In the genomic region with DNA sequence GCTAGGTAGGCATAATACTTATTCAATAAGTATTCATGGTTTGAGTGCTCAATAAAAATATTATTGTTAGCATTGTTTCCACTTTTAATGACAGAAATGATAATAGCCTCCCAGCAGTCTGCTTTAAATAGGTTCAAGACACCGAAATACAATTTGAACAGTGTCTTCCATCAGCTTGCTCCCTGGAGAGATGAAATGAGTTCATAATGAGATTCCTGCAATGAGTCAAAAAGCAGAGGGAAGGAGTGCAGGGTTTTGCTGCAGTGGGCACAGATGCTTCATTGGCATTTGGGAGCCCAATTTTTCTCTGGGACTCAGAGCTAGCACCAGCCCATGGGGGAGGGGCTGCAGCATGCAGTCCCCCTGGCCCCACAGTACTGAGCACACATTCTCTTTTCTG, we compare ENCODE assay signal across 17 cellular contexts. TPM values are rescaled to one million over a fixed set of nuclear protein-coding genes. Genes with fewer than 3 reads are reported as not detected.
DNase-seq lines count a peak whose midpoint lies in the region; ATAC-seq, FAIRE-seq and TF ChIP-seq lines count a peak whose summit lies in the region.
"Had no signal": no experiment of that assay in that cellular context is flagged by ENCODE, and none has a peak within 500 bp of the region (broad histone marks: within the 10 kb centered on the region; RNA-seq: fewer than 3 reads in every experiment).

No MANE protein-coding gene starts in this region.

- H3K27me3 ChIP-seq in A673 (replicated peaks; ENCODE audit: insufficient read depth, low read depth, low read length, poor library complexity): peaks cover 25% of the 10 kb centered on the region
- no peaks in the 10 kb centered on the region for H3K27me3 ChIP-seq in GM23338 (ENCODE audit: insufficient read depth)
- H3K27me3 ChIP-seq in GM12878 (replicated peaks in 1 of 2; ENCODE audit: control insufficient read depth in 2 of 2, insufficient read depth in 2 of 2, low read length in 1 of 2): no peaks in the 10 kb centered on the region

- H3K36me3 ChIP-seq in A673 (ENCODE audit: insufficient read depth, low read length, poor library complexity, severe bottlenecking) (no peaks in the 10 kb centered on the region), GM23338 (ENCODE audit: insufficient read depth) (no peaks in the 10 kb centered on the region; the same call in 1 of the 2 replicates), GM12878 (ENCODE audit: control insufficient read depth in 2 of 2, insufficient read depth in 2 of 2, low read length in 1 of 2) (no peaks in the 10 kb centered on the region)

- H3K4me2 ChIP-seq in GM23338 (no peak overlapping the region), GM12878 (ENCODE audit: control insufficient read depth, insufficient read depth) (no peak overlapping the region)

- 0% methylated on average over 1 of the region's 1 CpG for WGBS in GM12878 (ENCODE audit: insufficient coverage, insufficient replicate concordance, low lambda C conversion rate, missing lambda C conversion rate)

- H3K27me3 Mint-ChIP-seq in GM23338 (ENCODE audit: insufficient read depth, low read depth, poor library complexity): no peaks in the 10 kb centered on the region
- H3K27me3 Mint-ChIP-seq in activated naive CD8-positive, alpha-beta T cell treated with anti-CD3 and anti-CD28 coated beads for 36 hours: peaks cover 19% of the 10 kb centered on the region

- 0 out of 2 replicates have a peak, but pooled peaks cover 7% of the 10 kb centered on the region for H3K9me2 ChIP-seq in GM23338 (ENCODE audit: insufficient read depth)

- H3K4me1 ChIP-seq in A673 (ENCODE audit: insufficient read depth, low read length, poor library complexity, severe bottlenecking): no peaks in the 10 kb centered on the region
- H3K4me1 ChIP-seq in GM23338 (ENCODE audit: insufficient read depth): peaks cover 14% of the 10 kb centered on the region
- no peaks in the 10 kb centered on the region for H3K4me1 ChIP-seq in GM12878 (ENCODE audit: control insufficient read depth, insufficient read depth, low read length)

- RAD21 ChIA-PET in GM12878 (lab: Charles Lee; ENCODE audit: unreplicated experiment): no interaction called here

- H3K9ac ChIP-seq in GM12878 (ENCODE audit: control insufficient read depth, insufficient read depth, low read length): no peak overlapping the region
- H3K9ac ChIP-seq: GM23248 had no signal

- peaks cover 2% of the 10 kb centered on the region; the same call in 1 of the 3 replicates for H3K36me3 Mint-ChIP-seq in GM23338 (ENCODE audit: low read depth)
- no peaks in the 10 kb centered on the region for H3K36me3 Mint-ChIP-seq in stimulated activated effector memory CD8-positive, alpha-beta T cell treated with anti-CD3 and anti-CD28 coated beads, Interleukin-12 subunit alpha, Interleukin-12 subunit beta, amount 100 ng/mL, for 72 hours
- H3K36me3 Mint-ChIP-seq in activated naive CD8-positive, alpha-beta T cell treated with anti-CD3 and anti-CD28 coated beads for 36 hours: no peaks in the 10 kb centered on the region
- H3K36me3 Mint-ChIP-seq: CD14-positive monocyte; CD8-positive, alpha-beta T cell had no signal

- DNase-seq in A673 (ENCODE audit: low spot score) (peak; percentile 19), GM23338 (ENCODE audit: low spot score) (no peak), GM12878 (ENCODE audit: low read depth, low spot score) (no peak), GM13977 (ENCODE audit: low spot score) (no peak)
- no peak for DNase-seq in stimulated activated effector memory CD8-positive, alpha-beta T cell treated with anti-CD3 and anti-CD28 coated beads, Interleukin-12 subunit alpha, Interleukin-12 subunit beta, amount 100 ng/mL, for 72 hours (ENCODE audit: low spot score in 2 of 2)
- DNase-seq in activated naive CD8-positive, alpha-beta T cell treated with anti-CD3 and anti-CD28 coated beads for 36 hours: no peak
- DNase-seq: CD8-positive, alpha-beta T cell; COR-L47; DMS153; DND-41; GDM1; GM23248; H7 had no signal

- H3F3A ChIP-seq in GM23338 (replicated peaks; ENCODE audit: low read depth): no peaks in the 10 kb centered on the region

- BruUV-seq in A673 (replicated peaks; lab: Mats Ljungman, UMichigan) (no TSS peak), GM12878 (replicated peaks; lab: Mats Ljungman, UMichigan) (no TSS peak)

- CTCF ChIA-PET in A673 (lab: Charles Lee): no interaction called here
- CTCF ChIA-PET in GM12878 (lab: Yijun Ruan, JAX): interaction anchor here (0.6 kb wide), 1 partner anchor 74 kb away, joined by 3 read pairs; no protein-coding TSS in a partner anchor

- SMC1A ChIA-PET in GM12878 (lab: Charles Lee; ENCODE audit: uncharacterized antibody, unreplicated experiment): interaction anchor here (1.3 to 1.5 kb wide), 3 partner anchors 10 to 16 kb away, joined by 3 read pairs; no protein-coding TSS in a partner anchor

- H3K9me3 ChIP-seq in A673 (ENCODE audit: low read depth, low read length, poor library complexity, severe bottlenecking) (no peaks in the 10 kb centered on the region), GM12878 (replicated peaks; ENCODE audit: control insufficient read depth, insufficient read depth, low read length) (no peaks in the 10 kb centered on the region; the same call in 2 of the 3 replicates)

- no peak for FAIRE-seq in GM12878 (lab: Jason Lieb, UNC)
- FAIRE-seq: A204.1, D721Med had no signal

- H3K4me3 ChIP-seq in A673 (ENCODE audit: low read depth, low read length, poor library complexity, severe bottlenecking) (no peak overlapping the region), GM23338 (no peak overlapping the region), GM12878 (no peak overlapping the region)
- H3K4me3 ChIP-seq: GM23248 had no signal

- peak; percentile 32; the same call in 1 of the 3 replicates for ATAC-seq in GM23338
- ATAC-seq in GM12878: peak; percentile 21; the same call in 1 of the 3 replicates
- ATAC-seq in stimulated activated effector memory CD8-positive, alpha-beta T cell treated with anti-CD3 and anti-CD28 coated beads, Interleukin-12 subunit alpha, Interleukin-12 subunit beta, amount 100 ng/mL, for 72 hours: peak; percentile 24
- ATAC-seq in HG03378 (IDR thresholded peaks at IDR 0.05; ENCODE audit: unreplicated experiment): no peak
- ATAC-seq: CD8-positive, alpha-beta T cell had no signal

- intact Hi-C loops in A673 (cut with micrococcal nuclease; ENCODE audit: unreplicated experiment): no loop called here
- intact Hi-C loops in GM12878 (cut with micrococcal nuclease; ENCODE audit: unreplicated experiment): no loop called here

- TF ChIP-seq RAD21 in GM12878 (IDR thresholded peaks at IDR 0.05; ENCODE audit: insufficient read depth, low read depth, low read length): no peak

- H4K20me1 ChIP-seq in GM23338 (replicated peaks; ENCODE audit: insufficient read depth) (no peaks in the 10 kb centered on the region), GM12878 (ENCODE audit: control insufficient read depth, insufficient read depth) (no peaks in the 10 kb centered on the region)

- no peak overlapping the region for H3K27ac ChIP-seq in A673 (ENCODE audit: low read depth, low read length, poor library complexity, severe bottlenecking)
- H3K27ac ChIP-seq in GM23338 (ENCODE audit: low read depth): no peak overlapping the region
- no peak overlapping the region for H3K27ac ChIP-seq in GM12878 (ENCODE audit: control insufficient read depth, insufficient read depth)
- H3K27ac ChIP-seq: GM23248 had no signal

- POLR2A ChIA-PET in A673 (lab: Charles Lee; ENCODE audit: low non-redundant PET) (no interaction called here), GM12878 (lab: Charles Lee) (interaction anchor here (1.0 kb wide), 1 partner anchor 412 kb away, joined by 3 read pairs; no protein-coding TSS in a partner anchor)

- TF ChIP-seq CTCF in A673 (conservative IDR thresholded peaks at IDR 0.05; ENCODE audit: low read depth, low read length) (no peak), GM23338 (conservative IDR thresholded peaks at IDR 0.05; ENCODE audit: low read depth in 2 of 2) (no peak), GM12878 (IDR thresholded peaks at IDR 0.05 in 2 of 3, conservative IDR thresholded peaks at IDR 0.05 in 1 of 3; ENCODE audit: control insufficient read depth in 2 of 3, extremely low read depth in 1 of 3, insufficient read depth in 1 of 3, low read depth in 3 of 3, low read length in 3 of 3) (no peak), GM13977 (IDR thresholded peaks at IDR 0.05; ENCODE audit: extremely low read depth, insufficient read depth, missing control alignments) (no peak)

- peaks cover 3% of the 10 kb centered on the region; the same call in 2 of the 3 replicates for H3K9me3 Mint-ChIP-seq in GM23338
- H3K9me3 Mint-ChIP-seq in stimulated activated effector memory CD8-positive, alpha-beta T cell treated with anti-CD3 and anti-CD28 coated beads, Interleukin-12 subunit alpha, Interleukin-12 subunit beta, amount 100 ng/mL, for 72 hours: no peaks in the 10 kb centered on the region
- peaks cover 2% of the 10 kb centered on the region for H3K9me3 Mint-ChIP-seq in activated naive CD8-positive, alpha-beta T cell treated with anti-CD3 and anti-CD28 coated beads for 36 hours

- no peak overlapping the region for H3K4me3 Mint-ChIP-seq in GM23338
- H3K4me3 Mint-ChIP-seq in stimulated activated effector memory CD8-positive, alpha-beta T cell treated with anti-CD3 and anti-CD28 coated beads, Interleukin-12 subunit alpha, Interleukin-12 subunit beta, amount 100 ng/mL, for 72 hours: no peak overlapping the region
- no peak overlapping the region for H3K4me3 Mint-ChIP-seq in activated naive CD8-positive, alpha-beta T cell treated with anti-CD3 and anti-CD28 coated beads for 36 hours
- H3K4me3 Mint-ChIP-seq: CD14-positive monocyte; CD8-positive, alpha-beta T cell had no signal

- no peak overlapping the region for H2AFZ ChIP-seq in GM23338
- H2AFZ ChIP-seq in GM12878 (ENCODE audit: control insufficient read depth, low read depth, low read length): no peak overlapping the region
- H2AFZ ChIP-seq: GM23248 had no signal

- TF ChIP-seq POLR2A in GM12878 (IDR thresholded peaks at IDR 0.05; ENCODE audit: low read depth, low read length): no peak

- H3K79me2 ChIP-seq in GM23338 (replicated peaks; ENCODE audit: insufficient read depth) (no peaks in the 10 kb centered on the region), GM12878 (ENCODE audit: control insufficient read depth, insufficient read depth, low read length) (no peaks in the 10 kb centered on the region)

- peak in 1 of 2 experiments; percentile 41; a peak in 1 of 4 replicates for TF ChIP-seq EP300 in GM12878 (IDR thresholded peaks at IDR 0.05; ENCODE audit: borderline replicate concordance in 1 of 2, control insufficient read depth in 1 of 2, low read depth in 2 of 2, low read length in 2 of 2)

- no peak overlapping the region for H3K27ac Mint-ChIP-seq in GM23338
- no peak overlapping the region for H3K27ac Mint-ChIP-seq in stimulated activated effector memory CD8-positive, alpha-beta T cell treated with anti-CD3 and anti-CD28 coated beads, Interleukin-12 subunit alpha, Interleukin-12 subunit beta, amount 100 ng/mL, for 72 hours
- H3K27ac Mint-ChIP-seq in activated naive CD8-positive, alpha-beta T cell treated with anti-CD3 and anti-CD28 coated beads for 36 hours: no peak overlapping the region
- H3K27ac Mint-ChIP-seq: CD14-positive monocyte; CD8-positive, alpha-beta T cell had no signal

- in situ Hi-C loops in GM12878 (cut with MboI) (no loop called here), GM13977 (cut with MboI; ENCODE audit: low pct_unique_long_range_greater_than_20kb, low sequenced_read_pairs, unreplicated experiment) (no loop called here)

- peaks cover 20% of the 10 kb centered on the region for H3K4me1 Mint-ChIP-seq in GM23338
- no peaks in the 10 kb centered on the region for H3K4me1 Mint-ChIP-seq in stimulated activated effector memory CD8-positive, alpha-beta T cell treated with anti-CD3 and anti-CD28 coated beads, Interleukin-12 subunit alpha, Interleukin-12 subunit beta, amount 100 ng/mL, for 72 hours
- H3K4me1 Mint-ChIP-seq in activated naive CD8-positive, alpha-beta T cell treated with anti-CD3 and anti-CD28 coated beads for 36 hours: peaks cover 7% of the 10 kb centered on the region
- H3K4me1 Mint-ChIP-seq: CD14-positive monocyte had no signal

RNA-seq across cellular contexts. Expression of a gene that starts 32.6 kb away (rescaled TPM):
- total RNA-seq in A673 (2021) (114 and 128 TPM in 2 replicates), GM12878 (2014; rRNA removed) (97.5 and 118 TPM in 2 replicates), GM12878 (2014; rRNA removed; fragmentation: Illumina TruSeq; extraction: Trizol) (114 and 118 TPM in 2 replicates), GM12878 (2021) (89.3 and 95.0 TPM in 2 replicates)
- total RNA-seq in GM23338 (2014; rRNA removed; shearing (Covaris generic)): 127 and 131 TPM in 2 replicates
- polyA plus RNA-seq in GM23338 (2016; fragmentation: Nextera tagmentation; extraction: Ambion mirVana) (84.5 and 107 TPM in 2 replicates), GM12878 (2011; rRNA removed) (84.9 and 107 TPM in 2 replicates), GM12878 (2014; fragmentation: Illumina TruSeq; extraction: Trizol) (134 and 156 TPM in 2 replicates), GM12878 (2014; fragmentation: Nextera tagmentation; extraction: Ambion mirVana) (10 to 100 TPM; 38.3 to 66.1 TPM), GM12878 (2014; rRNA removed) (73.7 and 80.0 TPM in 2 replicates), GM12878 (2016; fragmentation: Nextera tagmentation; extraction: Ambion mirVana) (100 to 1,000 TPM; 174 to 178 TPM)
- total RNA-seq in GM12878 (2013; cell fraction: nucleolus; rRNA removed): 109 TPM in 2 replicates
- 39.9 TPM for polyA plus RNA-seq in GM12878 (2011; ENCODE audit: low read depth)
- polyA plus RNA-seq in GM12878 (2011; cell fraction: cytosol; rRNA removed): 49.9 and 53.6 TPM in 2 replicates
- 36.8 and 39.3 TPM in 2 replicates for polyA plus RNA-seq in GM12878 (2011; cell fraction: nucleus; rRNA removed)
- 47.7 and 55.7 TPM in 2 replicates for polyA plus RNA-seq in GM12878 (2012)
- polyA minus RNA-seq in GM12878 (2011; rRNA and poly(A)+ RNA removed): 53.9 and 77.6 TPM in 2 replicates
- 41.8 and 48.0 TPM in 2 replicates for polyA minus RNA-seq in GM12878 (2011; cell fraction: cytosol; rRNA and poly(A)+ RNA removed)
- 39.8 and 80.8 TPM in 2 replicates for polyA minus RNA-seq in GM12878 (2011; cell fraction: nucleus; rRNA and poly(A)+ RNA removed)
- 10 to 100 TPM; 85.2 to 86.1 TPM for total RNA-seq in activated naive CD8-positive, alpha-beta T cell treated with anti-CD3 and anti-CD28 coated beads for 36 hours
